ENCODE assay signal across 1 cellular context in the genomic region with DNA sequence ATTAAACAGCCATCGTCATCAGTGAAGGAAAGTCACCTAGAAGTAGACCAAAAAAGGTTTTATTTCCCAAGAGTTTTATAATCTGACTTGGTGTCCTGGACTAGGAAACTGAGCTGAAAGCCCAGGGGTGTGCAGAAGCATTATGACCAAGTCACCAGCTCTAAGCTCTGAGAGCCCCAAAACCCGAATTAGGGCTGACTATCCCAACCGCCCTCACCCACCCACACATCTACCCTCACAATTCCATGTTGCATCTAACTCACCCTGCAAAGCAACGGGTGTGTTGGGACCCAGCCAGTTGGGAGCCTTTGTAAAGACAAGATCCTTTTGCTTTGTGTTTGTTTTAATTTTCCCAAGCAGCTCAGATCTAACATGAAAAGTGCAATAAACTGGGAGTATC.
TF ChIP-seq lines count a peak whose summit lies in the region.

No MANE protein-coding gene starts in this region.

TF ChIP-seq in WTC11, 78 proteins besides CTCF, POLR2A, EP300 and RAD21 (continued from another document):
- TF ChIP-seq, protein P1, sequence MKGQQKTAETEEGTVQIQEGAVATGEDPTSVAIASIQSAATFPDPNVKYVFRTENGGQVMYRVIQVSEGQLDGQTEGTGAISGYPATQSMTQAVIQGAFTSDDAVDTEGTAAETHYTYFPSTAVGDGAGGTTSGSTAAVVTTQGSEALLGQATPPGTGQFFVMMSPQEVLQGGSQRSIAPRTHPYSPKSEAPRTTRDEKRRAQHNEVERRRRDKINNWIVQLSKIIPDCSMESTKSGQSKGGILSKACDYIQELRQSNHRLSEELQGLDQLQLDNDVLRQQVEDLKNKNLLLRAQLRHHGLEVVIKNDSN (CRISPR knock-in tag; IDR thresholded peaks at IDR 0.05): no peak
- no peak for TF ChIP-seq CREM (CRISPR knock-in tag; IDR thresholded peaks at IDR 0.05)
- TF ChIP-seq SMAD3 (CRISPR knock-in tag; IDR thresholded peaks at IDR 0.05; ENCODE audit: borderline replicate concordance): no peak
- TF ChIP-seq, protein P2, sequence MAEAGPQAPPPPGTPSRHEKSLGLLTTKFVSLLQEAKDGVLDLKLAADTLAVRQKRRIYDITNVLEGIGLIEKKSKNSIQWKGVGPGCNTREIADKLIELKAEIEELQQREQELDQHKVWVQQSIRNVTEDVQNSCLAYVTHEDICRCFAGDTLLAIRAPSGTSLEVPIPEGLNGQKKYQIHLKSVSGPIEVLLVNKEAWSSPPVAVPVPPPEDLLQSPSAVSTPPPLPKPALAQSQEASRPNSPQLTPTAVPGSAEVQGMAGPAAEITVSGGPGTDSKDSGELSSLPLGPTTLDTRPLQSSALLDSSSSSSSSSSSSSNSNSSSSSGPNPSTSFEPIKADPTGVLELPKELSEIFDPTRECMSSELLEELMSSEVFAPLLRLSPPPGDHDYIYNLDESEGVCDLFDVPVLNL (CRISPR knock-in tag; IDR thresholded peaks at IDR 0.05; ENCODE audit: borderline replicate concordance, low read depth): no peak
- no peak for TF ChIP-seq KAT7 (CRISPR knock-in tag; IDR thresholded peaks at IDR 0.05; ENCODE audit: borderline replicate concordance)
- TF ChIP-seq, protein P3, sequence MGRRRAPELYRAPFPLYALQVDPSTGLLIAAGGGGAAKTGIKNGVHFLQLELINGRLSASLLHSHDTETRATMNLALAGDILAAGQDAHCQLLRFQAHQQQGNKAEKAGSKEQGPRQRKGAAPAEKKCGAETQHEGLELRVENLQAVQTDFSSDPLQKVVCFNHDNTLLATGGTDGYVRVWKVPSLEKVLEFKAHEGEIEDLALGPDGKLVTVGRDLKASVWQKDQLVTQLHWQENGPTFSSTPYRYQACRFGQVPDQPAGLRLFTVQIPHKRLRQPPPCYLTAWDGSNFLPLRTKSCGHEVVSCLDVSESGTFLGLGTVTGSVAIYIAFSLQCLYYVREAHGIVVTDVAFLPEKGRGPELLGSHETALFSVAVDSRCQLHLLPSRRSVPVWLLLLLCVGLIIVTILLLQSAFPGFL (CRISPR knock-in tag; IDR thresholded peaks at IDR 0.05; ENCODE audit: borderline replicate concordance): no peak
- no peak for TF ChIP-seq ZNF317 (CRISPR knock-in tag; IDR thresholded peaks at IDR 0.05; ENCODE audit: borderline replicate concordance, low read depth)
- TF ChIP-seq CREB1 (CRISPR knock-in tag; IDR thresholded peaks at IDR 0.05): no peak
- no peak for TF ChIP-seq ZNF232 (CRISPR knock-in tag; IDR thresholded peaks at IDR 0.05)
- TF ChIP-seq AFF4 (CRISPR knock-in tag; IDR thresholded peaks at IDR 0.05; ENCODE audit: borderline replicate concordance): no peak
